13 cellular contexts compared by ENCODE assay signal in the genomic region with DNA sequence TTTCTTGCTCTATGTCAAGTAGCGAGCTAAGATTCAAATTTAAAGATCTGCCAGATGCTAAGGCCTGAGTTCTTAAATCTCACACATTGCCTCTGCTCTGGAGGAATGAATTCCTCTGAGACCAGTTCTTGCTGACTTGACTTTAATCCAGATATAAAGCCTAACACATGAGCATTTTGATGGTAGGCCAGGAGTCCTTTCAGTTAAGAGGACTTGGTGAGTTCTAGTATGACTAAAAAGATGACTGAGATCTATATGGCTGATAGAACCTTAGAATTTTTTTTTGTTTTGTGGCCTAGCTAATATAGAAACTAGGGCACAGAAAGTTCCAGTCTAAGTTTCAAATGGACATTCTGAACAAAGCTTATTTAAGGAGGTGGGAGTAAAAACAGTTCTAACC. TPM values are rescaled to one million over a fixed set of nuclear protein-coding genes. Genes with fewer than 3 reads are reported as not detected.
DNase-seq lines count a peak whose midpoint lies in the region; ATAC-seq, FAIRE-seq and TF ChIP-seq lines count a peak whose summit lies in the region.
"Had no signal": no experiment of that assay in that cellular context is flagged by ENCODE, and none has a peak within 500 bp of the region (broad histone marks: within the 10 kb centered on the region; RNA-seq: fewer than 3 reads in every experiment).

No MANE protein-coding gene starts in this region.

- no peaks in the 10 kb centered on the region for H3K27me3 Mint-ChIP-seq in T-helper 17 cell
- peaks cover 9% of the 10 kb centered on the region for H3K27me3 Mint-ChIP-seq in glutamatergic neuron (ENCODE audit: unreplicated experiment)
- H3K27me3 Mint-ChIP-seq: activated naive CD8-positive, alpha-beta T cell treated with anti-CD3 and anti-CD28 coated beads, Interleukin-2, amount 10 ng/mL, durations not matched to agents 7 days and 5 days; effector memory CD8-positive, alpha-beta T cell; naive B cell had no signal

- TF ChIP-seq RAD21 in HepG2 (CRISPR knock-in tag; IDR thresholded peaks at IDR 0.05): no peak

- peaks cover 9% of the 10 kb centered on the region for H3K9me3 Mint-ChIP-seq in glutamatergic neuron (ENCODE audit: unreplicated experiment)
- H3K9me3 Mint-ChIP-seq: activated naive CD8-positive, alpha-beta T cell treated with anti-CD3 and anti-CD28 coated beads, Interleukin-2, amount 10 ng/mL, durations not matched to agents 7 days and 5 days; effector memory CD8-positive, alpha-beta T cell; naive B cell had no signal

- no peaks in the 10 kb centered on the region; a peak in 1 of 5 replicates for H3K36me3 ChIP-seq in HepG2 (replicated peaks in 1 of 2; ENCODE audit: control insufficient read depth in 1 of 2, insufficient read depth in 2 of 2, low read length in 2 of 2)
- H3K36me3 ChIP-seq in right lobe of liver: no peaks in the 10 kb centered on the region
- H3K36me3 ChIP-seq in small intestine (ENCODE audit: control insufficient read depth in 2 of 2, insufficient read depth in 2 of 2, low read length in 2 of 2): no peaks in the 10 kb centered on the region

- no peak overlapping the region for H3K9ac ChIP-seq in HepG2 (ENCODE audit: insufficient read depth, low read depth, low read length)

- no peak for TF ChIP-seq POLR2A in HepG2 (IDR thresholded peaks at IDR 0.05; ENCODE audit: insufficient read depth in 1 of 2, low read depth in 2 of 2, low read length in 2 of 2)
- TF ChIP-seq POLR2A in right lobe of liver (IDR thresholded peaks at IDR 0.05): no peak

- no peak overlapping the region for H3K4me2 ChIP-seq in HepG2 (ENCODE audit: low read depth, low read length)

- no peaks in the 10 kb centered on the region for H3K27me3 ChIP-seq in HepG2 (ENCODE audit: control insufficient read depth in 1 of 2, insufficient read depth in 2 of 2, low read length in 2 of 2)
- no peaks in the 10 kb centered on the region for H3K27me3 ChIP-seq in right lobe of liver
- no peaks in the 10 kb centered on the region for H3K27me3 ChIP-seq in small intestine (ENCODE audit: control insufficient read depth in 2 of 2, insufficient read depth in 2 of 2, low read length in 2 of 2)

- intact Hi-C loops in HepG2 (cut with micrococcal nuclease; ENCODE audit: unreplicated experiment) (loop anchor here (10.0 kb wide), 1 partner anchor 334 kb away; a partner anchor contains a TSS), right lobe of liver (cut with DNase I) (no loop called here)

- no peak for TF ChIP-seq CTCF in HepG2 (CRISPR knock-in tag; IDR thresholded peaks at IDR 0.05)
- TF ChIP-seq CTCF in right lobe of liver (IDR thresholded peaks at IDR 0.05): no peak
- no peak for TF ChIP-seq CTCF in glutamatergic neuron (IDR thresholded peaks at IDR 0.05; ENCODE audit: partially characterized antibody, unreplicated experiment)

- in situ Hi-C loops in HepG2 (cut with HindIII; ENCODE audit: extremely low pct_ligation_motif_present, low pct_unique_long_range_greater_than_20kb): loop anchor here (25.0 kb wide), 2 partner anchors 232 to 632 kb away; a partner anchor contains a TSS

- no TSS peak for BruUV-seq in HepG2 (replicated peaks; lab: Mats Ljungman, UMichigan)

- H3K27ac Mint-ChIP-seq in T-helper 17 cell (peak overlapping the region; percentile 72), glutamatergic neuron (ENCODE audit: unreplicated experiment) (no peak overlapping the region)
- H3K27ac Mint-ChIP-seq: activated naive CD8-positive, alpha-beta T cell treated with anti-CD3 and anti-CD28 coated beads, Interleukin-2, amount 10 ng/mL, durations not matched to agents 7 days and 5 days had no signal

- H4K20me1 ChIP-seq in HepG2 (ENCODE audit: insufficient read depth, low read length): no peaks in the 10 kb centered on the region

- no peak overlapping the region for H3K4me3 ChIP-seq in HepG2 (replicated peaks in 1 of 3; ENCODE audit: insufficient read depth in 1 of 3, low read depth in 2 of 3, low read length in 3 of 3)
- no peak overlapping the region for H3K4me3 ChIP-seq in right lobe of liver
- no peak overlapping the region for H3K4me3 ChIP-seq in small intestine (ENCODE audit: low read depth in 1 of 2, low read length in 2 of 2)

- H3K4me1 ChIP-seq in HepG2 (ENCODE audit: insufficient read depth, low read length): peaks cover 23% of the 10 kb centered on the region
- H3K4me1 ChIP-seq in right lobe of liver: peaks cover 0 to 8% (median 2%) of the 10 kb centered on the region in 4 donors
- H3K4me1 ChIP-seq in small intestine (ENCODE audit: control insufficient read depth in 2 of 2, insufficient read depth in 1 of 2, low read depth in 1 of 2, low read length in 1 of 2): peaks cover 0 to 4% of the 10 kb centered on the region in 2 donors

- TF ChIP-seq EP300 in HepG2 (IDR thresholded peaks at IDR 0.05; ENCODE audit: low read depth in 2 of 2, low read length in 2 of 2) (no peak), HepG2 (CRISPR knock-in tag; IDR thresholded peaks at IDR 0.05; ENCODE audit: borderline replicate concordance) (no peak)

- ATAC-seq in HepG2 (no peak), right lobe of liver (no peak), T-helper 17 cell (no peak), GM21423 (IDR thresholded peaks at IDR 0.05; ENCODE audit: unreplicated experiment) (no peak)
- ATAC-seq: effector memory CD8-positive, alpha-beta T cell had no signal

- 75% methylated on average over 1 of the region's 1 CpG for WGBS in HepG2 (ENCODE audit: low lambda C conversion rate)
- WGBS in right lobe of liver (ENCODE audit: insufficient coverage, low coverage, low lambda C conversion rate, missing lambda C conversion rate): 100% methylated on average over 1 of the region's 1 CpG
- 83 to 90% (median 88%) methylated on average over 1 of the region's 1 CpG for WGBS in small intestine, 3 donors

- peaks cover 3% of the 10 kb centered on the region for H3K36me3 Mint-ChIP-seq in T-helper 17 cell (ENCODE audit: low read depth)
- H3K36me3 Mint-ChIP-seq in glutamatergic neuron (ENCODE audit: unreplicated experiment): no peaks in the 10 kb centered on the region
- H3K36me3 Mint-ChIP-seq: naive B cell had no signal

- DNase-seq in HepG2 (ENCODE audit: low spot score) (no peak), right lobe of liver (no peak), T-helper 17 cell (no peak), glutamatergic neuron (no peak), islet precursor cell (no peak), small intestine (no peak), NCI-H1048 (lab: John Stamatoyannopoulos, UW) (no peak)
- DNase-seq: activated naive CD8-positive, alpha-beta T cell treated with anti-CD3 and anti-CD28 coated beads, Interleukin-2, amount 10 ng/mL, durations not matched to agents 7 days and 5 days; effector memory CD8-positive, alpha-beta T cell; naive B cell; NCI-H187; stimulated activated CD4-positive, alpha-beta T cell treated with anti-CD3 and anti-CD28 coated beads, Interleukin-1b, Interleukin-23, amount 100 ng/mL, for 48 hours had no signal

- POLR2A ChIA-PET in HepG2 (lab: Yijun Ruan, JAX): interaction anchor here (1.9 to 3.3 kb wide), 3 partner anchors 11 to 31 kb away, joined by 5 to 32 read pairs (median 17); a partner anchor contains a TSS

- peak overlapping the region; percentile 34 for H2AFZ ChIP-seq in HepG2 (ENCODE audit: low read length)

- H3K9me3 ChIP-seq in HepG2 (ENCODE audit: low read length) (no peaks in the 10 kb centered on the region), right lobe of liver (no peaks in the 10 kb centered on the region), T-helper 17 cell (ENCODE audit: control insufficient read depth, low read length, poor library complexity, severe bottlenecking) (no peaks in the 10 kb centered on the region), small intestine (ENCODE audit: control insufficient read depth, low read depth) (no peaks in the 10 kb centered on the region)

- H3K4me3 Mint-ChIP-seq in T-helper 17 cell (no peak overlapping the region), glutamatergic neuron (ENCODE audit: unreplicated experiment) (peak overlapping the region; percentile 80)

- CTCF ChIA-PET in HepG2 (lab: Yijun Ruan, JAX; ENCODE audit: low intra/inter-chr PET ratio, low total read pairs): no interaction called here

- H3K79me2 ChIP-seq in HepG2 (ENCODE audit: insufficient read depth, low read length): peaks cover 17% of the 10 kb centered on the region

- H3K27ac ChIP-seq in HepG2 (ENCODE audit: extremely low read length, insufficient read depth, low read length): no peak overlapping the region
- no peak overlapping the region for H3K27ac ChIP-seq in right lobe of liver
- H3K27ac ChIP-seq in small intestine (ENCODE audit: low read depth in 1 of 2, low read length in 1 of 2): peak overlapping the region in 1 of 2 donors; percentile 0

- FAIRE-seq in HepG2 (lab: Jason Lieb, UNC): no peak
- FAIRE-seq in small intestine (lab: Jason Lieb, UNC): no peak

- peaks cover 11% of the 10 kb centered on the region for H3K4me1 Mint-ChIP-seq in T-helper 17 cell
- H3K4me1 Mint-ChIP-seq in glutamatergic neuron (ENCODE audit: low read depth, unreplicated experiment): peaks cover 4% of the 10 kb centered on the region

RNA-seq across cellular contexts. Expression of a gene that starts 1.4 kb away (rescaled TPM):
- total RNA-seq in HepG2 (2016; rRNA removed; fragmentation: Illumina TruSeq; extraction: Trizol) (28.6 and 42.0 TPM in 2 replicates), right lobe of liver (10 to 100 TPM in 4 of 6 experiments, 1 to 10 TPM in 2; 8.2 to 15.5 (median 11.1) TPM), T-helper 17 cell (10 to 100 TPM; 13.6 to 15.5 TPM), glutamatergic neuron (ENCODE audit: unreplicated experiment) (17.6 TPM)
- total RNA-seq in HepG2 (2016; cell fraction: cytosol; rRNA removed; fragmentation: Illumina TruSeq; extraction: Trizol; ENCODE audit: low read depth): 5.6 and 7.9 TPM in 2 replicates
- total RNA-seq in HepG2 (2016; cell fraction: insoluble cytoplasmic fraction; rRNA removed; fragmentation: Illumina TruSeq; extraction: Trizol): 27.9 and 47.6 TPM in 2 replicates
- total RNA-seq in HepG2 (2016; cell fraction: membrane; rRNA removed; fragmentation: Illumina TruSeq; extraction: Trizol): 14.2 and 16.6 TPM in 2 replicates
- total RNA-seq in HepG2 (2016; cell fraction: nucleus; rRNA removed; fragmentation: Illumina TruSeq; extraction: Trizol): 10.3 and 11.5 TPM in 2 replicates
- polyA plus RNA-seq in HepG2 (2011; rRNA removed) (9.4 and 13.6 TPM in 2 replicates), small intestine (10 to 100 TPM in 2 of 3 donors, 1 to 10 TPM in 1; 10.0 to 19.7 (median 16.7) TPM)
- 5.2 and 7.7 TPM in 2 replicates for polyA plus RNA-seq in HepG2 (2011; cell fraction: cytosol; rRNA removed)
- polyA plus RNA-seq in HepG2 (2011; cell fraction: nucleus; rRNA removed): 1.6 and 1.7 TPM in 2 replicates
- polyA plus RNA-seq in HepG2 (2012): 9.3 and 10.7 TPM in 2 replicates
- polyA plus RNA-seq in HepG2 (2016; cell fraction: cytosol; fragmentation: Illumina TruSeq; extraction: Trizol; ENCODE audit: low read depth): 5.3 and 8.1 TPM in 2 replicates
- polyA plus RNA-seq in HepG2 (2016; cell fraction: insoluble cytoplasmic fraction; fragmentation: Illumina TruSeq; extraction: Trizol; ENCODE audit: low read depth): 47.7 and 48.3 TPM in 2 replicates
- 10.6 and 11.9 TPM in 2 replicates for polyA plus RNA-seq in HepG2 (2016; cell fraction: membrane; fragmentation: Illumina TruSeq; extraction: Trizol; ENCODE audit: low read depth)
- 16.8 and 18.8 TPM in 2 replicates for polyA plus RNA-seq in HepG2 (2016; cell fraction: nucleus; fragmentation: Illumina TruSeq; extraction: Trizol; ENCODE audit: insufficient read depth, low read depth)
- 9.8 and 17.0 TPM in 2 replicates for polyA minus RNA-seq in HepG2 (2011; rRNA and poly(A)+ RNA removed; ENCODE audit: low replicate concordance)
- polyA minus RNA-seq in HepG2 (2011; cell fraction: cytosol; rRNA and poly(A)+ RNA removed): 7.9 and 9.6 TPM in 2 replicates
- 6.8 and 7.8 TPM in 2 replicates for polyA minus RNA-seq in HepG2 (2011; cell fraction: nucleus; rRNA and poly(A)+ RNA removed)

RNA-seq across cellular contexts. Expression of a gene that starts 31.3 kb away (rescaled TPM):
- total RNA-seq in HepG2 (2016; rRNA removed; fragmentation: Illumina TruSeq; extraction: Trizol): 12.4 and 18.9 TPM in 2 replicates
- 1.1 and 1.5 TPM in 2 replicates for total RNA-seq in HepG2 (2016; cell fraction: cytosol; rRNA removed; fragmentation: Illumina TruSeq; extraction: Trizol; ENCODE audit: low read depth)
- total RNA-seq in HepG2 (2016; cell fraction: insoluble cytoplasmic fraction; rRNA removed; fragmentation: Illumina TruSeq; extraction: Trizol): 12.6 and 18.4 TPM in 2 replicates
- total RNA-seq in HepG2 (2016; cell fraction: membrane; rRNA removed; fragmentation: Illumina TruSeq; extraction: Trizol): 5.4 and 5.7 TPM in 2 replicates
- 10.8 and 11.5 TPM in 2 replicates for total RNA-seq in HepG2 (2016; cell fraction: nucleus; rRNA removed; fragmentation: Illumina TruSeq; extraction: Trizol)
- polyA plus RNA-seq in HepG2 (2011; rRNA removed): 4.4 TPM in 2 replicates
- polyA plus RNA-seq in HepG2 (2011; cell fraction: cytosol; rRNA removed): 4.3 and 5.1 TPM in 2 replicates
- polyA plus RNA-seq in HepG2 (2011; cell fraction: nucleus; rRNA removed): 4.9 and 6.3 TPM in 2 replicates
- 6.1 and 6.8 TPM in 2 replicates for polyA plus RNA-seq in HepG2 (2012)
- polyA plus RNA-seq in HepG2 (2016; cell fraction: cytosol; fragmentation: Illumina TruSeq; extraction: Trizol; ENCODE audit: low read depth): 0.32 and 0.33 TPM in 2 replicates
- polyA plus RNA-seq in HepG2 (2016; cell fraction: insoluble cytoplasmic fraction; fragmentation: Illumina TruSeq; extraction: Trizol; ENCODE audit: low read depth): 11.2 and 11.4 TPM in 2 replicates
- polyA plus RNA-seq in HepG2 (2016; cell fraction: membrane; fragmentation: Illumina TruSeq; extraction: Trizol; ENCODE audit: low read depth): 1.5 TPM in 2 replicates
- polyA plus RNA-seq in HepG2 (2016; cell fraction: nucleus; fragmentation: Illumina TruSeq; extraction: Trizol; ENCODE audit: insufficient read depth, low read depth): 7.7 and 8.6 TPM in 2 replicates
- 5.0 and 13.7 TPM in 2 replicates for polyA minus RNA-seq in HepG2 (2011; rRNA and poly(A)+ RNA removed; ENCODE audit: low replicate concordance)
- polyA minus RNA-seq in HepG2 (2011; cell fraction: cytosol; rRNA and poly(A)+ RNA removed): 8.2 and 8.9 TPM in 2 replicates
- 11.2 and 12.4 TPM in 2 replicates for polyA minus RNA-seq in HepG2 (2011; cell fraction: nucleus; rRNA and poly(A)+ RNA removed)
- 1 to 10 TPM; 5.2 to 9.0 (median 7.5) TPM for total RNA-seq in right lobe of liver
- 1 to 10 TPM; 7.7 to 9.3 TPM for total RNA-seq in T-helper 17 cell
- 41.7 TPM for total RNA-seq in glutamatergic neuron (ENCODE audit: unreplicated experiment)
- 1 to 10 TPM; 5.1 to 7.6 (median 5.9) TPM for polyA plus RNA-seq in small intestine
